ENCODE assay signal across 13 cellular contexts in the genomic region with DNA sequence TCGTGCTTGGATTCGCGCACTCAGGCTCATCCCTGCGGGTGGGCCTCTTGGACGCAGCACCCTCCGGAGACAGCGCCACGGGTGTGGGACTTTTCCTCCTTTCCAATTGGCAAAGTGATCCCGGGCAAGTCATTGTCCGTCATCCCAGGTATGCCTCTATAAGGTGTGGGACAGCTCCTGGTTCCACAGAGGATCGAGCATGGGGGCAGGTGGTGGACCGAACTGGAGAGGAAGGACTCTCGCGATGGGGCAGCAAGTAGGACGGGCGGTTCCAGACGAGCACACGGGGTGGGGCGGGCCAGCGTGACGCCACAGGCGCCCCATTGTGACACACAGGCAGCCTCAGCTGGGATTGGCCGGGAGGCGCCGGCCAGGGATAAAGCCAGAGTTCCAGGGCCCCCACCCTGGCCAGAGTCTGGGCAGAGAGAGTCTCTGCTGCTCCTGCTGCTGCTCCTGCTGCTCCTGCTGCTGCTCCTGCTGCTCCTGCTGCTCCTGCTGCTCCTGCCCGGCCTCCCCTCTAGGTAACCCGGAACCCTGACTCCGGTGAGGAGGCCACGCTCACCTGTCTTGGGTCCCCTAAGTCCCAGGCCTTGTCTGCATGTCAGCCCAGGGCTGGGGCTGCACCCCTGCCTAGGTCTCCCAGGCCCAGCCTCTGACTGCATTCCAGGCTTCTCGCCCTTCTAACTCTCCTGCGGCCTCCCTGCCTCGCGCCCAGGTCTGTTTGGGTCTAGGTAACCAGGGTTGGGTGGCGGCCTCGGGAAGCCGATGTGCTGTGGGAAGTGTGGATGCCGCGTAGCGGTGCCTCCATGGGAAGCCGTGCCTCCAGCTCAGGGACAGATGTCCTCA. TPM values are rescaled to one million over a fixed set of nuclear protein-coding genes. Genes with fewer than 3 reads are reported as not detected.
"Had no signal": no experiment of that assay in that cellular context is flagged by ENCODE, and none has a peak within 500 bp of the region (broad histone marks: within the 10 kb centered on the region; RNA-seq: fewer than 3 reads in every experiment).

No MANE protein-coding gene starts in this region.

- H3K4me2 ChIP-seq: smooth muscle cell had no signal

- H3K4me3 ChIP-seq: adrenal gland, gastrocnemius medialis, smooth muscle cell had no signal

- H3K36me3 ChIP-seq: adrenal gland, gastrocnemius medialis, neutrophil had no signal

- H3K9me3 ChIP-seq: adrenal gland, gastrocnemius medialis, neutrophil had no signal

- DNase-seq: activated CD4-positive, alpha-beta T cell treated with anti-CD3 and anti-CD28 coated beads for 48 hours; activated CD8-positive, alpha-beta memory T cell treated with anti-CD3 and anti-CD28 coated beads, Interleukin-2, amount 50 U/mL, for 48 hours; activated CD8-positive, alpha-beta T cell treated with anti-CD3 and anti-CD28 coated beads, Interleukin-2, amount 10 ng/mL, durations not matched to agents 7 days and 5 days; activated naive CD4-positive, alpha-beta T cell treated with anti-CD3 and anti-CD28 coated beads for 36 hours; central memory CD4-positive, alpha-beta T cell; cortex of kidney; effector CD8-positive, alpha-beta T cell; gastrocnemius medialis; kidney glomerular epithelial cell; T-cell had no signal

- H3K27me3 ChIP-seq: adrenal gland, gastrocnemius medialis, neutrophil had no signal

- H3K27ac ChIP-seq: adrenal gland, gastrocnemius medialis, neutrophil had no signal

- H3K4me1 ChIP-seq: adrenal gland, gastrocnemius medialis had no signal

RNA-seq across cellular contexts. Expression of a gene that starts 38.5 kb away (rescaled TPM):
- total RNA-seq: activated CD8-positive, alpha-beta T cell treated with anti-CD3 and anti-CD28 coated beads, Interleukin-2, amount 10 ng/mL, durations not matched to agents 7 days and 5 days had no signal
- polyA plus RNA-seq: smooth muscle cell had no signal
